ENCODE assay signal across 2 cellular contexts in genomic region chrX:153113851-153114250, GRCh38. TPM values are rescaled to one million over a fixed set of nuclear protein-coding genes. Genes with fewer than 3 reads are reported as not detected.
"Had no signal": no experiment of that assay in that cellular context is flagged by ENCODE, and none has a peak within 500 bp of the region (broad histone marks: within the 10 kb centered on the region; RNA-seq: fewer than 3 reads in every experiment).

No MANE protein-coding gene starts in this region.

RNA-seq across cellular contexts. Expression of gene PNMA3, which starts 57.6 kb away (rescaled TPM):
- total RNA-seq: ascending aorta, bronchial epithelial cell had no signal
